20 cellular contexts compared by ENCODE assay signal in genomic region chr5:315488-316209, GRCh38. TPM values are rescaled to one million over a fixed set of nuclear protein-coding genes. Genes with fewer than 3 reads are reported as not detected.
A peak's percentile ranks its signal among the peaks of the same experiment; 100 is the strongest.
DNase-seq lines count a peak whose midpoint lies in the region; ATAC-seq, FAIRE-seq and TF ChIP-seq lines count a peak whose summit lies in the region.
"Had no signal": no experiment of that assay in that cellular context is flagged by ENCODE, and none has a peak within 500 bp of the region (broad histone marks: within the 10 kb centered on the region; RNA-seq: fewer than 3 reads in every experiment).

No MANE protein-coding gene starts in this region.

- H3K9me3 ChIP-seq in Loucy (ENCODE audit: insufficient read depth, low read depth, low read length) = no peaks in the 10 kb centered on the region
- H3K9me3 ChIP-seq in H1 (ENCODE audit: insufficient read depth in 2 of 2, low read depth in 1 of 2, low read length in 1 of 2) = no peaks in the 10 kb centered on the region
- H3K9me3 ChIP-seq in upper lobe of right lung = no peaks in the 10 kb centered on the region
- H3K9me3 ChIP-seq: Peyer's patch had no signal

- H4K5ac ChIP-seq in H1 (ENCODE audit: insufficient read length, low read depth, low read length) = no peak overlapping the region

- H3K9ac ChIP-seq in Loucy (ENCODE audit: low read depth, low read length, poor library complexity, severe bottlenecking) (peak overlapping the region; percentile 1), H1 (replicated peaks in 1 of 4; ENCODE audit: extremely low read depth in 1 of 4, low read depth in 3 of 4, low read length in 3 of 4) (no peak overlapping the region)

- no peak for TF ChIP-seq POLR2A in H1 (IDR thresholded peaks at IDR 0.05; ENCODE audit: control extremely low read depth in 1 of 2, low read depth in 2 of 2, low read length in 2 of 2)

- H4K8ac ChIP-seq in H1 (ENCODE audit: extremely low read depth, insufficient read depth, low read length) = peak overlapping the region; percentile 37; the same call in 1 of the 2 replicates

- FAIRE-seq in H1 (lab: Jason Lieb, UNC) = no peak
- FAIRE-seq: GM18507 had no signal

- no peaks in the 10 kb centered on the region for H4K20me1 ChIP-seq in Loucy (ENCODE audit: insufficient read depth, low read length, poor library complexity, severe bottlenecking)
- peaks cover 0 to 5% of the 10 kb centered on the region in 2 experiments for H4K20me1 ChIP-seq in H1 (replicated peaks in 1 of 2; ENCODE audit: control insufficient read depth in 1 of 2, insufficient read depth in 2 of 2, low read length in 2 of 2)

- no peak for ATAC-seq in activated naive CD8-positive, alpha-beta T cell treated with anti-CD3 and anti-CD28 coated beads, Interleukin-2, amount 10 ng/mL, durations not matched to agents 7 days and 5 days (ENCODE audit: low read depth)
- no peak for ATAC-seq in activated naive CD8-positive, alpha-beta T cell treated with anti-CD3 and anti-CD28 coated beads, Interleukin-2, amount 50 U/mL, for 24 hours
- no peak for ATAC-seq in upper lobe of right lung
- ATAC-seq in omental fat pad (ENCODE audit: low FRiP score) = no peak
- ATAC-seq: HCT116 had no signal

- intact Hi-C loops in upper lobe of right lung (cut with DNase I) = loop anchor here (10.0 kb wide), 1 partner anchor 119 kb away; no protein-coding TSS in a partner anchor

- 78% methylated on average over 12 of the region's 14 CpGs; no CpG with 5 or more reads in 1 of the 2 experiments for WGBS in H1 (ENCODE audit: extremely low coverage in 1 of 2, insufficient coverage in 1 of 2, insufficient read length in 1 of 2, insufficient replicate concordance in 2 of 2, low coverage in 1 of 2, low lambda C conversion rate in 2 of 2, missing lambda C conversion rate in 1 of 2), 2 experiments

- H3K56ac ChIP-seq in H1 (replicated peaks; ENCODE audit: insufficient read length, low read depth, low read length) = no peak overlapping the region

- no peak overlapping the region for H2BK12ac ChIP-seq in H1 (ENCODE audit: low read depth, low read length)

- H3K27ac ChIP-seq in H1 (ENCODE audit: low read depth, low read length) (no peak overlapping the region), upper lobe of right lung (no peak overlapping the region)
- H3K27ac ChIP-seq: HL-60, Peyer's patch had no signal

- no peaks in the 10 kb centered on the region; the same call in 1 of the 2 replicates for H3K79me1 ChIP-seq in H1 (ENCODE audit: low read depth, low read length)

- H3K4me3 Mint-ChIP-seq in activated naive CD8-positive, alpha-beta T cell treated with anti-CD3 and anti-CD28 coated beads, Interleukin-2, amount 10 ng/mL, durations not matched to agents 7 days and 5 days = no peak overlapping the region
- H3K4me3 Mint-ChIP-seq in activated naive CD8-positive, alpha-beta T cell treated with anti-CD3 and anti-CD28 coated beads, Interleukin-2, amount 50 U/mL, for 24 hours = no peak overlapping the region
- H3K4me3 Mint-ChIP-seq: B cell had no signal

- POLR2A ChIA-PET in activated naive CD8-positive, alpha-beta T cell treated with anti-CD3 and anti-CD28 coated beads, Interleukin-2, amount 10 ng/mL, durations not matched to agents 7 days and 5 days (lab: Charles Lee) = interaction anchor here (1.8 kb wide), 1 partner anchor 116 kb away, joined by 3 read pairs; no protein-coding TSS in a partner anchor
- POLR2A ChIA-PET in H1 (lab: Charles Lee; ENCODE audit: partially characterized antibody) = interaction anchor here (0.8 kb wide), 1 partner anchor 16 kb away, joined by 3 read pairs; no protein-coding TSS in a partner anchor

- CTCF ChIA-PET in H1 (lab: Charles Lee; ENCODE audit: partially characterized antibody) = interaction anchor here (0.6 to 2.5 kb wide), 18 partner anchors 7 to 354 kb away, joined by 3 to 44 read pairs (median 6); no protein-coding TSS in a partner anchor

- no peak overlapping the region for H3K14ac ChIP-seq in H1 (ENCODE audit: insufficient read length)

- no peaks in the 10 kb centered on the region for H3K27me3 ChIP-seq in Loucy (ENCODE audit: insufficient read depth, low read length, poor library complexity, severe bottlenecking)
- peaks cover 15 to 22% (median 20%) of the 10 kb centered on the region in 4 experiments for H3K27me3 ChIP-seq in H1 (replicated peaks in 1 of 4; ENCODE audit: control insufficient read depth in 3 of 4, extremely low read depth in 1 of 4, insufficient read depth in 3 of 4, low read length in 3 of 4)
- peaks cover 5% of the 10 kb centered on the region for H3K27me3 ChIP-seq in upper lobe of right lung

- H3K4me3 ChIP-seq in Loucy (ENCODE audit: low read length, poor library complexity, severe bottlenecking) (no peak overlapping the region), H1 (ENCODE audit: extremely low read depth in 1 of 4, insufficient read depth in 2 of 4, low read depth in 3 of 4, low read length in 4 of 4) (no peak overlapping the region), upper lobe of right lung (no peak overlapping the region)
- H3K4me3 ChIP-seq: Peyer's patch had no signal

- H3K9me2 ChIP-seq in Loucy (replicated peaks; ENCODE audit: low read depth, low read length) = no peaks in the 10 kb centered on the region

- no peak overlapping the region for H2BK15ac ChIP-seq in H1 (ENCODE audit: low read length)

- no peak for TF ChIP-seq EP300 in H1 (IDR thresholded peaks at IDR 0.05; ENCODE audit: borderline replicate concordance in 1 of 2, low read depth in 2 of 2, low read length in 2 of 2)

- no peak overlapping the region for H4K91ac ChIP-seq in H1 (replicated peaks; ENCODE audit: insufficient read length, low read length)

- peaks cover 16% of the 10 kb centered on the region for H3K4me1 ChIP-seq in Loucy (ENCODE audit: insufficient read depth, low read length, poor library complexity, severe bottlenecking)
- H3K4me1 ChIP-seq in H1 (replicated peaks in 1 of 4; ENCODE audit: control insufficient read depth in 3 of 4, insufficient read depth in 4 of 4, low read length in 3 of 4) = peaks cover 0 to 11% (median under 1%) of the 10 kb centered on the region in 4 experiments; a peak in 5 of 7 replicates
- H3K4me1 ChIP-seq in upper lobe of right lung = peaks cover 2% of the 10 kb centered on the region

- H3K79me2 ChIP-seq in Loucy (ENCODE audit: insufficient read depth, low read length) (no peaks in the 10 kb centered on the region), H1 (ENCODE audit: control insufficient read depth in 1 of 2, insufficient read depth in 2 of 2, low read length in 2 of 2) (no peaks in the 10 kb centered on the region)

- H2BK5ac ChIP-seq in H1 (ENCODE audit: low read depth, low read length) = no peak overlapping the region

- no peak overlapping the region for H2BK120ac ChIP-seq in H1 (replicated peaks; ENCODE audit: low read depth, low read length)

- H3K27ac Mint-ChIP-seq in activated naive CD8-positive, alpha-beta T cell treated with anti-CD3 and anti-CD28 coated beads, Interleukin-2, amount 10 ng/mL, durations not matched to agents 7 days and 5 days = peak overlapping the region; percentile 25
- H3K27ac Mint-ChIP-seq in activated naive CD8-positive, alpha-beta T cell treated with anti-CD3 and anti-CD28 coated beads, Interleukin-2, amount 50 U/mL, for 24 hours = no peak overlapping the region
- H3K27ac Mint-ChIP-seq: B cell had no signal

- peaks cover 2% of the 10 kb centered on the region; the same call in 1 of the 2 replicates for H3K23me2 ChIP-seq in H1 (ENCODE audit: low read depth, low read length)

- peaks cover 3% of the 10 kb centered on the region for H3K36me3 Mint-ChIP-seq in activated naive CD8-positive, alpha-beta T cell treated with anti-CD3 and anti-CD28 coated beads, Interleukin-2, amount 10 ng/mL, durations not matched to agents 7 days and 5 days
- peaks cover 6% of the 10 kb centered on the region for H3K36me3 Mint-ChIP-seq in activated naive CD8-positive, alpha-beta T cell treated with anti-CD3 and anti-CD28 coated beads, Interleukin-2, amount 50 U/mL, for 24 hours (ENCODE audit: low read depth)

- TF ChIP-seq CTCF in Loucy (conservative IDR thresholded peaks at IDR 0.05; ENCODE audit: low read length) = no peak
- no peak for TF ChIP-seq CTCF in H1 (IDR thresholded peaks at IDR 0.05; ENCODE audit: control extremely low read depth in 1 of 3, insufficient read depth in 1 of 3, low read depth in 1 of 3, low read length in 3 of 3)
- TF ChIP-seq CTCF in upper lobe of right lung (IDR thresholded peaks at IDR 0.05) = no peak
- TF ChIP-seq CTCF in omental fat pad (IDR thresholded peaks at IDR 0.05) = no peak

- peaks cover 5% of the 10 kb centered on the region for H3K4me1 Mint-ChIP-seq in activated naive CD8-positive, alpha-beta T cell treated with anti-CD3 and anti-CD28 coated beads, Interleukin-2, amount 10 ng/mL, durations not matched to agents 7 days and 5 days
- peaks cover 21% of the 10 kb centered on the region for H3K4me1 Mint-ChIP-seq in activated naive CD8-positive, alpha-beta T cell treated with anti-CD3 and anti-CD28 coated beads, Interleukin-2, amount 50 U/mL, for 24 hours

- peaks cover 12% of the 10 kb centered on the region for H3K27me3 Mint-ChIP-seq in activated naive CD8-positive, alpha-beta T cell treated with anti-CD3 and anti-CD28 coated beads, Interleukin-2, amount 10 ng/mL, durations not matched to agents 7 days and 5 days
- peaks cover 13% of the 10 kb centered on the region for H3K27me3 Mint-ChIP-seq in activated naive CD8-positive, alpha-beta T cell treated with anti-CD3 and anti-CD28 coated beads, Interleukin-2, amount 50 U/mL, for 24 hours

- no peak overlapping the region for H2AK5ac ChIP-seq in H1 (ENCODE audit: low read depth, low read length)

- H3K4me2 ChIP-seq in Loucy (ENCODE audit: low read depth, low read length, poor library complexity, severe bottlenecking) = no peak overlapping the region
- no peak overlapping the region for H3K4me2 ChIP-seq in H1 (ENCODE audit: insufficient read depth in 1 of 2, low read depth in 2 of 2, low read length in 2 of 2)

- no peak overlapping the region for H3K4ac ChIP-seq in H1 (replicated peaks; ENCODE audit: insufficient read length, low read depth, low read length)

- no peaks in the 10 kb centered on the region for H3K9me3 Mint-ChIP-seq in activated naive CD8-positive, alpha-beta T cell treated with anti-CD3 and anti-CD28 coated beads, Interleukin-2, amount 10 ng/mL, durations not matched to agents 7 days and 5 days
- H3K9me3 Mint-ChIP-seq in activated naive CD8-positive, alpha-beta T cell treated with anti-CD3 and anti-CD28 coated beads, Interleukin-2, amount 50 U/mL, for 24 hours = no peaks in the 10 kb centered on the region

- no peak overlapping the region for H3K23ac ChIP-seq in H1 (ENCODE audit: insufficient read length)

- H3K18ac ChIP-seq in H1 (ENCODE audit: extremely low read depth, low read length) = no peak overlapping the region

- no peaks in the 10 kb centered on the region for H3F3A ChIP-seq in Loucy (ENCODE audit: low read depth)

- DNase-seq in activated naive CD8-positive, alpha-beta T cell treated with anti-CD3 and anti-CD28 coated beads, Interleukin-2, amount 10 ng/mL, durations not matched to agents 7 days and 5 days = no peak
- no peak for DNase-seq in activated naive CD8-positive, alpha-beta T cell treated with anti-CD3 and anti-CD28 coated beads, Interleukin-2, amount 50 U/mL, for 24 hours
- no peak for DNase-seq in H1 (ENCODE audit: low read depth in 1 of 2, low spot score in 2 of 2)
- peak; percentile 55 for DNase-seq in upper lobe of right lung
- no peak for DNase-seq in HK-2 (ENCODE audit: unreplicated experiment)
- no peak for DNase-seq in omental fat pad (ENCODE audit: low spot score)
- DNase-seq in amygdala (lab: John Stamatoyannopoulos, UW) = no peak
- DNase-seq: ACHN, DMS 273 treated with DMSO at 0.1 percent for 48 hours, NCI-H1092, NCI-H187 treated with DMSO at 0.1 percent for 48 hours, NCI-H2171, NCI-H82, Peyer's patch, SHP77 treated with DMSO at 0.1 percent for 48 hours had no signal

- TF ChIP-seq RAD21 in H1 (IDR thresholded peaks at IDR 0.05 in 1 of 2, conservative IDR thresholded peaks at IDR 0.05 in 1 of 2; ENCODE audit: low read depth in 2 of 2, low read length in 2 of 2) = no peak

- H2BK20ac ChIP-seq in H1 (ENCODE audit: low read length) = no peak overlapping the region

- no peak overlapping the region for H2AFZ ChIP-seq in Loucy (ENCODE audit: low read length)
- no peak overlapping the region for H2AFZ ChIP-seq in H1 (ENCODE audit: low read length)

- peaks cover 51% of the 10 kb centered on the region; the same call in 1 of the 2 replicates for H3K36me3 ChIP-seq in Loucy (ENCODE audit: insufficient read depth, low read length)
- H3K36me3 ChIP-seq in H1 (ENCODE audit: control insufficient read depth in 2 of 4, insufficient read depth in 4 of 4, low read length in 3 of 4) = peaks cover 0 to 5% (median 3%) of the 10 kb centered on the region in 4 experiments; a peak in 2 of 8 replicates
- H3K36me3 ChIP-seq in upper lobe of right lung = peaks cover 48% of the 10 kb centered on the region

RNA-seq across cellular contexts. Expression of gene AHRR, which starts 5.9 kb away (rescaled TPM):
- 10 to 100 TPM; 35.7 to 41.6 TPM for total RNA-seq in activated naive CD8-positive, alpha-beta T cell treated with anti-CD3 and anti-CD28 coated beads, Interleukin-2, amount 10 ng/mL, durations not matched to agents 7 days and 5 days
- 0.80 and 1.4 TPM in 2 replicates for total RNA-seq in H1 (2021; fragmentation: NEBNext Ultra II Directional; extraction: Animal tissue kit (Norgen Biotek cat#: 25700))
- polyA plus RNA-seq in H1 (2011; rRNA removed) = 0.41 and 0.97 TPM in 2 replicates
- polyA plus RNA-seq in H1 (2011; cell fraction: cytosol; rRNA removed) = 0.72 TPM
- polyA plus RNA-seq in H1 (2011; cell fraction: nucleus; rRNA removed) = 3.3 TPM
- 0.36 to 0.64 TPM (median 0.48 TPM) in 4 replicates for polyA plus RNA-seq in H1 (2012, experiment 1 of 2)
- polyA plus RNA-seq in H1 (2012, experiment 2 of 2) = 0.49 TPM
- polyA plus RNA-seq in H1 (2013, experiment 1 of 2) = 0.28 TPM
- 0.15 TPM for polyA plus RNA-seq in H1 (2013, experiment 2 of 2)
- 0.49 and 0.50 TPM in 2 replicates for polyA minus RNA-seq in H1 (2011; rRNA and poly(A)+ RNA removed)
- 0.66 TPM for polyA minus RNA-seq in H1 (2011; cell fraction: cytosol; rRNA and poly(A)+ RNA removed)
- 1.5 TPM for polyA minus RNA-seq in H1 (2011; cell fraction: nucleus; rRNA and poly(A)+ RNA removed)
- total RNA-seq in upper lobe of right lung = 11.3 TPM
- total RNA-seq in omental fat pad = 1 to 10 TPM in 2 of 4 donors, under 1 TPM in 2; 0.25 to 2.2 (median 1.6) TPM

RNA-seq across cellular contexts. Expression of gene PDCD6, which starts 44.2 kb away (rescaled TPM):
- 10 to 100 TPM; 85.6 to 87.6 TPM for total RNA-seq in activated naive CD8-positive, alpha-beta T cell treated with anti-CD3 and anti-CD28 coated beads, Interleukin-2, amount 10 ng/mL, durations not matched to agents 7 days and 5 days
- 73.8 and 74.2 TPM in 2 replicates for total RNA-seq in H1 (2021; fragmentation: NEBNext Ultra II Directional; extraction: Animal tissue kit (Norgen Biotek cat#: 25700))
- 150 and 193 TPM in 2 replicates for polyA plus RNA-seq in H1 (2011; rRNA removed)
- 191 TPM for polyA plus RNA-seq in H1 (2011; cell fraction: cytosol; rRNA removed)
- 139 TPM for polyA plus RNA-seq in H1 (2011; cell fraction: nucleus; rRNA removed)
- 119 to 129 TPM (median 120 TPM) in 4 replicates for polyA plus RNA-seq in H1 (2012, experiment 1 of 2)
- polyA plus RNA-seq in H1 (2012, experiment 2 of 2) = 43.2 TPM
- polyA plus RNA-seq in H1 (2013, experiment 1 of 2) = 56.0 TPM
- polyA plus RNA-seq in H1 (2013, experiment 2 of 2) = 59.2 TPM
- 122 and 146 TPM in 2 replicates for polyA minus RNA-seq in H1 (2011; rRNA and poly(A)+ RNA removed)
- 59.1 TPM for polyA minus RNA-seq in H1 (2011; cell fraction: cytosol; rRNA and poly(A)+ RNA removed)
- polyA minus RNA-seq in H1 (2011; cell fraction: nucleus; rRNA and poly(A)+ RNA removed) = 53.7 TPM
- total RNA-seq in upper lobe of right lung (69.5 TPM), omental fat pad (10 to 100 TPM; 69.0 to 92.2 (median 78.3) TPM)
